ENCODE assay signal across 19 cellular contexts in the genomic region with DNA sequence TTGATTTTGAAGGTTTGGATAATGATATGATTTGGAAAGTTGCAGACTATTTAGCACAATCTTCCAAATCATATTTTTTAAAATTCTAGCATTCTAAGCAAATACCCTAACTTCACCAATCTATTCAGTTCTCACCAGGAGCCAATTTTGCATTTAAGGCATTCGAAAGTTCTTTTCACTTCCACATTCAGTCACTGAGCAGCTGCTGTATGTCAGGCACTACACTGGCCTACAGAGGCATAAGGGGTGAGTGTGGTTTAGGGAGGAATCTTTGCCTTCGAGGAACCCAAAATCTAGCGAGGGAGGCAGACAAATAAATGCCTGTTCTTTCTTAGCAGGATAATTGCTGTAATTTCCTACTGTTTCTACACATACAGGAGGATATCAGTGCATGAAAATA. TPM values are rescaled to one million over a fixed set of nuclear protein-coding genes. Genes with fewer than 3 reads are reported as not detected.
DNase-seq lines count a peak whose midpoint lies in the region; ATAC-seq and TF ChIP-seq lines count a peak whose summit lies in the region.
"Had no signal": no experiment of that assay in that cellular context is flagged by ENCODE, and none has a peak within 500 bp of the region (broad histone marks: within the 10 kb centered on the region; RNA-seq: fewer than 3 reads in every experiment).

No MANE protein-coding gene starts in this region.

- DNase-seq in chondrocyte (ENCODE audit: low spot score) (no peak), islet precursor cell (no peak), ACHN (no peak)
- DNase-seq: activated CD4-positive, alpha-beta memory T cell treated with anti-CD3 and anti-CD28 coated beads for 36 hours; activated naive CD8-positive, alpha-beta T cell treated with anti-CD3 and anti-CD28 coated beads, Interleukin-2, amount 50 U/mL, for 24 hours; esophagus squamous epithelium; head of caudate nucleus; mesenchymal stem cell; NCI-H1105 treated with DMSO at 0.1 percent for 48 hours; NCI-H774; Peyer's patch; stimulated activated naive B cell treated with anti-CD40 and anti-IgM and Interleukin-4, amounts not matched to agents 10 μg/mL and 1 μg/mL and 100 μg/mL, for 72 hours had no signal

- H3K4me1 Mint-ChIP-seq in chondrocyte (ENCODE audit: low read depth): no peaks in the 10 kb centered on the region
- H3K4me1 Mint-ChIP-seq: stimulated activated naive B cell treated with anti-CD40 and anti-IgM and Interleukin-4, amounts not matched to agents 10 μg/mL and 1 μg/mL and 100 μg/mL, for 72 hours had no signal

- H3K36me3 Mint-ChIP-seq in chondrocyte (ENCODE audit: low read depth): no peaks in the 10 kb centered on the region
- H3K36me3 Mint-ChIP-seq: activated CD4-positive, alpha-beta memory T cell treated with anti-CD3 and anti-CD28 coated beads for 36 hours; stimulated activated naive B cell treated with anti-CD40 and anti-IgM and Interleukin-4, amounts not matched to agents 10 μg/mL and 1 μg/mL and 100 μg/mL, for 72 hours had no signal

- ATAC-seq in GM19455 (IDR thresholded peaks at IDR 0.05; ENCODE audit: unreplicated experiment) (peak; percentile 87), HG02759 (IDR thresholded peaks at IDR 0.05; ENCODE audit: unreplicated experiment) (peak; percentile 80), HG03558 (IDR thresholded peaks at IDR 0.05; ENCODE audit: extremely low read depth, unreplicated experiment) (peak; percentile 87), GM21737 (IDR thresholded peaks at IDR 0.05; ENCODE audit: unreplicated experiment) (no peak)
- ATAC-seq: activated naive CD8-positive, alpha-beta T cell treated with anti-CD3 and anti-CD28 coated beads, Interleukin-2, amount 50 U/mL, for 24 hours; natural killer cell treated with Interleukin-12 subunit alpha and Interleukin-12 subunit beta and Interleukin-15 and Interleukin-18, amount 100 ng/mL, for 72 hours; stimulated activated naive B cell treated with anti-CD40 and anti-IgM and Interleukin-4, amounts not matched to agents 10 μg/mL and 1 μg/mL and 100 μg/mL, for 72 hours had no signal

- peaks cover 34% of the 10 kb centered on the region for H3K27me3 Mint-ChIP-seq in chondrocyte (ENCODE audit: low read depth)

- H3K27ac Mint-ChIP-seq in chondrocyte (ENCODE audit: unreplicated experiment): no peak overlapping the region
- H3K27ac Mint-ChIP-seq: activated CD4-positive, alpha-beta memory T cell treated with anti-CD3 and anti-CD28 coated beads for 36 hours; activated naive CD8-positive, alpha-beta T cell treated with anti-CD3 and anti-CD28 coated beads, Interleukin-2, amount 50 U/mL, for 24 hours; natural killer cell treated with Interleukin-12 subunit alpha and Interleukin-12 subunit beta and Interleukin-15 and Interleukin-18, amount 100 ng/mL, for 72 hours; stimulated activated naive B cell treated with anti-CD40 and anti-IgM and Interleukin-4, amounts not matched to agents 10 μg/mL and 1 μg/mL and 100 μg/mL, for 72 hours had no signal

- no peak overlapping the region for H3K4me3 Mint-ChIP-seq in chondrocyte (ENCODE audit: unreplicated experiment)
- H3K4me3 Mint-ChIP-seq: activated CD4-positive, alpha-beta memory T cell treated with anti-CD3 and anti-CD28 coated beads for 36 hours; activated naive CD8-positive, alpha-beta T cell treated with anti-CD3 and anti-CD28 coated beads, Interleukin-2, amount 50 U/mL, for 24 hours; natural killer cell treated with Interleukin-12 subunit alpha and Interleukin-12 subunit beta and Interleukin-15 and Interleukin-18, amount 100 ng/mL, for 72 hours; stimulated activated naive B cell treated with anti-CD40 and anti-IgM and Interleukin-4, amounts not matched to agents 10 μg/mL and 1 μg/mL and 100 μg/mL, for 72 hours had no signal

- TF ChIP-seq CTCF in chondrocyte (IDR thresholded peaks at IDR 0.05): no peak

- H3K9me3 Mint-ChIP-seq in chondrocyte (ENCODE audit: low read depth): peaks cover 9% of the 10 kb centered on the region
- H3K9me3 Mint-ChIP-seq: activated CD4-positive, alpha-beta memory T cell treated with anti-CD3 and anti-CD28 coated beads for 36 hours; activated naive CD8-positive, alpha-beta T cell treated with anti-CD3 and anti-CD28 coated beads, Interleukin-2, amount 50 U/mL, for 24 hours; natural killer cell treated with Interleukin-12 subunit alpha and Interleukin-12 subunit beta and Interleukin-15 and Interleukin-18, amount 100 ng/mL, for 72 hours had no signal

- in situ Hi-C loops in ACHN (cut with HindIII; ENCODE audit: low pct_ligation_motif_present, low pct_unique_long_range_greater_than_20kb, low sequenced_read_pairs): no loop called here

RNA-seq across cellular contexts. Expression of a gene that starts 10.7 kb away (rescaled TPM):
- total RNA-seq in chondrocyte: not detected in 3 replicates
- total RNA-seq: activated CD4-positive, alpha-beta memory T cell treated with anti-CD3 and anti-CD28 coated beads for 36 hours; esophagus squamous epithelium; natural killer cell treated with Interleukin-12 subunit alpha and Interleukin-12 subunit beta and Interleukin-15 and Interleukin-18, amount 100 ng/mL, for 72 hours; pulmonary artery endothelial cell; tibial nerve had no signal

RNA-seq across cellular contexts. Expression of a gene that starts 50.6 kb away (rescaled TPM):
- not detected in 3 replicates for total RNA-seq in chondrocyte
- total RNA-seq: activated CD4-positive, alpha-beta memory T cell treated with anti-CD3 and anti-CD28 coated beads for 36 hours had no signal

RNA-seq across cellular contexts. Expression of a gene that starts 58.3 kb away (rescaled TPM):
- total RNA-seq in chondrocyte: 23.2 to 47.5 TPM (median 42.3 TPM) in 3 replicates
